In the genomic region with DNA sequence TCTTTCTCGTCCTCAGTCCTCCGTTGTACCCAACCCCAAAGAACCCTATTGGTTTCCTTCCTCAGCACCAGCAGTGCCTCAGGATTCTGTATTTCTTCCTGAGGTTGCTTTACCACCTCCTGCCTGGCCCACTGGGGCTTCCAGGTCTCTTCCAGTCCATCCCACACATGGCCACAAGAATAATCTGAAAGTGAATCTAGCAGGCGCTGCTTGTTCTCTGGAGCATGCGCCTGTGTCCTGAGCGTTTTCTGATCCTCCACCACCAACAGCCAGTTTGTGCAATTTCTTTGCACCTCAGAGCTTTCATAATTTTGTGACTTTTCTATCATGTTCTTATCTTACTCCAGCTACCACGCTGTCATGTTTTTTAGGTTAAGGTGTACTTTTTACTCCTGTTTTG, we compare ENCODE assay signal across 11 cellular contexts. TPM values are rescaled to one million over a fixed set of nuclear protein-coding genes. Genes with fewer than 3 reads are reported as not detected.
DNase-seq lines count a peak whose midpoint lies in the region; ATAC-seq and TF ChIP-seq lines count a peak whose summit lies in the region.
"Had no signal": no experiment of that assay in that cellular context is flagged by ENCODE, and none has a peak within 500 bp of the region (broad histone marks: within the 10 kb centered on the region; RNA-seq: fewer than 3 reads in every experiment).

No MANE protein-coding gene starts in this region.

- no peak overlapping the region for H3K4me3 ChIP-seq in CD4-positive, CD25-positive, alpha-beta regulatory T cell (ENCODE audit: low read depth, low read length)
- no peak overlapping the region for H3K4me3 ChIP-seq in left ventricle myocardium inferior
- no peak overlapping the region for H3K4me3 ChIP-seq in skeletal muscle tissue (ENCODE audit: low read length in 3 of 3)
- H3K4me3 ChIP-seq: BLaER1 had no signal

- TF ChIP-seq CTCF in WTC11 (IDR thresholded peaks at IDR 0.05) (no peak), left ventricle myocardium inferior (IDR thresholded peaks at IDR 0.05; ENCODE audit: borderline replicate concordance) (no peak)

- peak overlapping the region; percentile 51 to 82 (median 64) for H3K9ac ChIP-seq in skeletal muscle tissue (ENCODE audit: low read depth in 1 of 3, low read length in 3 of 3)
- H3K9ac ChIP-seq: BLaER1 had no signal

- no peak for ATAC-seq in CD4-positive, CD25-positive, alpha-beta regulatory T cell (ENCODE audit: low read depth in 2 of 2)
- no peak for ATAC-seq in WTC11

- POLR2A ChIA-PET in WTC11 (lab: Charles Lee), result interaction anchor here (1.6 to 2.7 kb wide), 3 partner anchors 11 to 22 kb away, joined by 6 to 14 read pairs (median 9); a partner anchor contains a TSS

- no peaks in the 10 kb centered on the region for H3K9me3 ChIP-seq in CD4-positive, CD25-positive, alpha-beta regulatory T cell (ENCODE audit: control insufficient read depth in 2 of 2, low read length in 2 of 2)
- H3K9me3 ChIP-seq in left ventricle myocardium inferior (replicated peaks) (no peaks in the 10 kb centered on the region), skeletal muscle tissue (ENCODE audit: control insufficient read depth in 3 of 3, low read length in 3 of 3) (no peaks in the 10 kb centered on the region)
- H3K9me3 ChIP-seq: BLaER1 had no signal

- intact Hi-C loops in left ventricle myocardium inferior (cut with micrococcal nuclease), result no loop called here

- peak overlapping the region in 2 of 3 donors; percentile 25 to 61 for H3K27ac Mint-ChIP-seq in CD4-positive, CD25-positive, alpha-beta regulatory T cell
- peak overlapping the region; percentile 51 for H3K27ac Mint-ChIP-seq in WTC11

- H3K4me1 ChIP-seq in CD4-positive, CD25-positive, alpha-beta regulatory T cell (ENCODE audit: control insufficient read depth, insufficient read depth, low read length, poor library complexity, severe bottlenecking), result peaks cover 14% of the 10 kb centered on the region
- H3K4me1 ChIP-seq in left ventricle myocardium inferior (peaks cover 81% of the 10 kb centered on the region), skeletal muscle tissue (ENCODE audit: control insufficient read depth in 3 of 3, insufficient read depth in 3 of 3, low read length in 3 of 3) (peaks cover 46 to 78% (median 65%) of the 10 kb centered on the region in 3 donors)

- no peak overlapping the region for H3K27ac ChIP-seq in CD4-positive, CD25-positive, alpha-beta regulatory T cell (ENCODE audit: insufficient read depth, low read length, poor library complexity, severe bottlenecking)
- peak overlapping the region; percentile 98 for H3K27ac ChIP-seq in left ventricle myocardium inferior (replicated peaks)
- H3K27ac ChIP-seq in skeletal muscle tissue (ENCODE audit: low read depth, low read length), result peak overlapping the region; percentile 85
- H3K27ac ChIP-seq: BLaER1, foreskin keratinocyte had no signal

- H3K27me3 Mint-ChIP-seq in CD4-positive, CD25-positive, alpha-beta regulatory T cell, result no peaks in the 10 kb centered on the region
- peaks cover 14% of the 10 kb centered on the region for H3K27me3 Mint-ChIP-seq in WTC11 (ENCODE audit: low read depth)

- no peaks in the 10 kb centered on the region for H3K27me3 ChIP-seq in CD4-positive, CD25-positive, alpha-beta regulatory T cell (ENCODE audit: control insufficient read depth, insufficient read depth, low read length)
- H3K27me3 ChIP-seq in left ventricle myocardium inferior (ENCODE audit: low read depth), result no peaks in the 10 kb centered on the region
- H3K27me3 ChIP-seq in skeletal muscle tissue (ENCODE audit: control insufficient read depth in 3 of 3, insufficient read depth in 3 of 3, low read length in 3 of 3), result no peaks in the 10 kb centered on the region
- H3K27me3 ChIP-seq: BLaER1, foreskin keratinocyte had no signal

- no peak for DNase-seq in CD4-positive, CD25-positive, alpha-beta regulatory T cell
- DNase-seq in WTC11 (ENCODE audit: low spot score) (no peak), left ventricle myocardium inferior (no peak), NCI-H1417 (lab: John Stamatoyannopoulos, UW) (no peak), DMS53 (lab: John Stamatoyannopoulos, UW) (no peak), iPS-NIHi11 (ENCODE audit: low spot score) (no peak), Kasumi-1 (lab: John Stamatoyannopoulos, UW) (no peak)

- no peaks in the 10 kb centered on the region for H3K9me3 Mint-ChIP-seq in CD4-positive, CD25-positive, alpha-beta regulatory T cell
- H3K9me3 Mint-ChIP-seq in WTC11, result no peaks in the 10 kb centered on the region

- H3K4me1 Mint-ChIP-seq in CD4-positive, CD25-positive, alpha-beta regulatory T cell, result peaks cover 0 to 10% (median 7%) of the 10 kb centered on the region in 4 donors
- peaks cover 46% of the 10 kb centered on the region for H3K4me1 Mint-ChIP-seq in WTC11

- H3K36me3 ChIP-seq in CD4-positive, CD25-positive, alpha-beta regulatory T cell (ENCODE audit: control insufficient read depth, insufficient read depth, low read length), result no peaks in the 10 kb centered on the region
- peaks cover 32% of the 10 kb centered on the region for H3K36me3 ChIP-seq in left ventricle myocardium inferior
- peaks cover 29 to 35% (median 32%) of the 10 kb centered on the region in 3 donors for H3K36me3 ChIP-seq in skeletal muscle tissue (ENCODE audit: control insufficient read depth in 3 of 3, insufficient read depth in 3 of 3, low read length in 3 of 3)

- H3K4me3 Mint-ChIP-seq in CD4-positive, CD25-positive, alpha-beta regulatory T cell, result peak overlapping the region in 2 of 4 donors; percentile 30 to 59
- no peak overlapping the region for H3K4me3 Mint-ChIP-seq in WTC11

- no peaks in the 10 kb centered on the region for H3K36me3 Mint-ChIP-seq in CD4-positive, CD25-positive, alpha-beta regulatory T cell
- peaks cover 39% of the 10 kb centered on the region for H3K36me3 Mint-ChIP-seq in WTC11

- CTCF ChIA-PET in WTC11 (lab: Charles Lee), result interaction anchor here (0.6 to 6.3 kb wide), 31 partner anchors 10 to 156 kb away, joined by 3 to 174 read pairs (median 5); a partner anchor contains a TSS

TF ChIP-seq in WTC11, 78 proteins besides CTCF, POLR2A, EP300 and RAD21:
- TF ChIP-seq TEAD1 (CRISPR knock-in tag; IDR thresholded peaks at IDR 0.05) (no peak), TCF7 (CRISPR knock-in tag; IDR thresholded peaks at IDR 0.05; ENCODE audit: low read depth) (no peak), ESRRA (CRISPR knock-in tag; IDR thresholded peaks at IDR 0.05; ENCODE audit: borderline replicate concordance) (no peak), CREM (CRISPR knock-in tag; IDR thresholded peaks at IDR 0.05) (no peak)

RNA-seq across cellular contexts. Expression of a gene that starts 11.6 kb away (rescaled TPM):
- 399 TPM for total RNA-seq in CD4-positive, CD25-positive, alpha-beta regulatory T cell
- polyA plus RNA-seq in CD4-positive, CD25-positive, alpha-beta regulatory T cell, result 100 to 1,000 TPM; 264 to 426 (median 333) TPM
- total RNA-seq in WTC11 (2021) (2,159 to 2,172 TPM (median 2,171 TPM) in 3 replicates), left ventricle myocardium inferior (786 TPM), skeletal muscle tissue (474 TPM)

RNA-seq across cellular contexts. Expression of a gene that starts 11.9 kb away (rescaled TPM):
- 2.6 TPM for total RNA-seq in CD4-positive, CD25-positive, alpha-beta regulatory T cell
- polyA plus RNA-seq in CD4-positive, CD25-positive, alpha-beta regulatory T cell, result 1 to 10 TPM; 3.3 to 6.1 (median 3.9) TPM
- total RNA-seq in WTC11 (2021) (131 to 139 TPM (median 132 TPM) in 3 replicates), left ventricle myocardium inferior (154 TPM), skeletal muscle tissue (14.6 TPM)

RNA-seq across cellular contexts. Expression of a gene that starts 18.5 kb away (rescaled TPM):
- total RNA-seq in CD4-positive, CD25-positive, alpha-beta regulatory T cell, result not detected
- not detected for polyA plus RNA-seq in CD4-positive, CD25-positive, alpha-beta regulatory T cell
- 3.9 to 7.5 TPM (median 6.4 TPM) in 3 replicates for total RNA-seq in WTC11 (2021)
- total RNA-seq in left ventricle myocardium inferior, result 0.36 TPM
- total RNA-seq in skeletal muscle tissue, result 7.3 TPM
- total RNA-seq: foreskin keratinocyte, NCI-H460 had no signal
- polyA plus RNA-seq: foreskin keratinocyte had no signal

RNA-seq across cellular contexts. Expression of a gene that starts 22.1 kb away (rescaled TPM):
- 14.8 TPM for total RNA-seq in CD4-positive, CD25-positive, alpha-beta regulatory T cell
- polyA plus RNA-seq in CD4-positive, CD25-positive, alpha-beta regulatory T cell, result 10 to 100 TPM; 33.0 to 42.4 (median 36.8) TPM
- 28.9 to 36.7 TPM (median 30.8 TPM) in 3 replicates for total RNA-seq in WTC11 (2021)
- total RNA-seq in left ventricle myocardium inferior, result 20.2 TPM
- total RNA-seq in skeletal muscle tissue, result 26.1 TPM

RNA-seq across cellular contexts. Expression of a gene that starts 30.1 kb away (rescaled TPM):
- 53.8 TPM for total RNA-seq in CD4-positive, CD25-positive, alpha-beta regulatory T cell
- 1 to 10 TPM; 3.6 to 7.0 (median 6.1) TPM for polyA plus RNA-seq in CD4-positive, CD25-positive, alpha-beta regulatory T cell
- total RNA-seq in WTC11 (2021) (8.3 to 10.4 TPM (median 10.3 TPM) in 3 replicates), left ventricle myocardium inferior (2.1 TPM), skeletal muscle tissue (6.3 TPM)
